23 cellular contexts compared by ENCODE assay signal in the genomic region with DNA sequence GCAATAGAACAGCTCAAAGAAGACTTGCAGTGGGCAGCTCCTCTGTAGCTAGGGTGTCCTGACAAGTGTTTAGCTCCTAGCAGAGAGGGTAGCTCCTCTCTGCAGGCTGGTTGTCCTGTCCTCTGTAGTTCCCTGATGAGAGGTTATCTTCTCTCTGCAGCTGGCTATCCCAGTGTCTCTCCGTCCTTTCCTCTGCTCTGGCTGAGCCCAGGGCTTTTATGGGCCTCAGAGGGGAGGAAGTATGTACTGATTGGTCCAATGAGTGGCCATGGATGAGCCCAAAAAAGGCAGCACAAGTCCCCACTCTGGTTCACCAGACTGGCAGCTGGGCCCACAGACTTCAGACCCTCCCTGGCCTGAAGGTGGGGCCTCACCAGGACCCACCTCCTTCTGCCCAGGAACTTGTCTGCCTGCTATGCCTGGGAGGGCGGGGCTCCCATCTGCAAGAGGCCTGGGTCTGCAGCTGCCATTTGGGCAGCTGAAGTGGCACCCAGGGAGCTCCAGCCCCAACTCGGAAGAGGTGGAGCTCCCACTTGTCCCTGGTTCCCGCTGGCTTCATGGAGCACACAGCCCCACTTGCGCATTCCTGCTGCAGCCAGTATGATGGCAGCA. TPM values are rescaled to one million over a fixed set of nuclear protein-coding genes. Genes with fewer than 3 reads are reported as not detected.
DNase-seq lines count a peak whose midpoint lies in the region; ATAC-seq and TF ChIP-seq lines count a peak whose summit lies in the region.
"Had no signal": no experiment of that assay in that cellular context is flagged by ENCODE, and none has a peak within 500 bp of the region (broad histone marks: within the 10 kb centered on the region; RNA-seq: fewer than 3 reads in every experiment).

No MANE protein-coding gene starts in this region.

- WGBS in endodermal cell (ENCODE audit: insufficient coverage in 1 of 2, insufficient read length in 1 of 2), 2 experiments: 86 to 94% methylated on average over 3 to 5 of the region's 5 CpGs
- WGBS in neuronal stem cell (ENCODE audit: extremely low coverage in 2 of 2, insufficient read length in 2 of 2, insufficient replicate concordance in 1 of 2), 2 donors: no CpG with 5 or more reads among the region's 5 CpGs
- 82% methylated on average over 5 of the region's 5 CpGs; no CpG with 5 or more reads in 1 of the 2 donors for WGBS in transverse colon (ENCODE audit: low coverage in 1 of 2), 2 donors

- no peaks in the 10 kb centered on the region for H3K9me3 Mint-ChIP-seq in WTC11
- H3K9me3 Mint-ChIP-seq in endodermal cell: no peaks in the 10 kb centered on the region
- H3K9me3 Mint-ChIP-seq: CD4-positive, alpha-beta T cell; CD8-positive, alpha-beta memory T cell had no signal

- H3K27me3 Mint-ChIP-seq in WTC11 (ENCODE audit: low read depth) (no peaks in the 10 kb centered on the region; the same call in 1 of the 2 replicates), endodermal cell (ENCODE audit: insufficient read depth) (no peaks in the 10 kb centered on the region)

- no peaks in the 10 kb centered on the region for H3K79me1 ChIP-seq in neuronal stem cell (ENCODE audit: low read depth, low read length)

- intact Hi-C loops in transverse colon (cut with DNase I; ENCODE audit: low total_unique reads): no loop called here

- no peaks in the 10 kb centered on the region for H3K4me1 ChIP-seq in endodermal cell (ENCODE audit: control insufficient read depth, insufficient read depth, low read length)
- peaks cover 0 to 2% of the 10 kb centered on the region in 2 donors for H3K4me1 ChIP-seq in neuronal stem cell (ENCODE audit: control insufficient read depth in 2 of 2, insufficient read depth in 1 of 2, low read depth in 1 of 2, low read length in 2 of 2)
- no peaks in the 10 kb centered on the region for H3K4me1 ChIP-seq in transverse colon
- H3K4me1 ChIP-seq: A549; BE2C; BLaER1 treated with 17β-estradiol and CSF1 and Interleukin-3, amounts not matched to agents 10 nM and 100 nM had no signal

- H3K4me3 ChIP-seq in H7 (ENCODE audit: insufficient read depth, low read depth, low read length) (no peak overlapping the region), endodermal cell (ENCODE audit: low read length) (no peak overlapping the region), neuronal stem cell (ENCODE audit: low read length in 2 of 2) (peak overlapping the region in 1 of 2 donors; percentile 36), transverse colon (no peak overlapping the region)
- H3K4me3 ChIP-seq: A549; BLaER1 treated with 17β-estradiol and CSF1 and Interleukin-3, amounts not matched to agents 10 nM and 100 nM; GM12878; GM23248 had no signal

- in situ Hi-C loops in transverse colon (cut with MboI; ENCODE audit: low pct_ligation_motif_present in 1 of 4, low pct_unique_long_range_greater_than_20kb in 1 of 4, low sequenced_read_pairs in 3 of 4): loop anchor here in 2 of 4 donors (25.0 kb wide), 1 partner anchor 586 kb away; no protein-coding TSS in a partner anchor

- no peak overlapping the region for H2BK15ac ChIP-seq in neuronal stem cell (ENCODE audit: low read length)

- H3K4me1 Mint-ChIP-seq in WTC11: peaks cover 5% of the 10 kb centered on the region
- H3K4me1 Mint-ChIP-seq in endodermal cell: no peaks in the 10 kb centered on the region
- H3K4me1 Mint-ChIP-seq: CD14-positive monocyte; CD8-positive, alpha-beta memory T cell had no signal

- H3K14ac ChIP-seq in neuronal stem cell (ENCODE audit: low read length): no peak overlapping the region

- no peak overlapping the region for H3K4ac ChIP-seq in neuronal stem cell (ENCODE audit: low read length)

- H3K36me3 ChIP-seq in H7 (replicated peaks; ENCODE audit: control insufficient read depth, insufficient read depth, low read length): no peaks in the 10 kb centered on the region
- no peaks in the 10 kb centered on the region for H3K36me3 ChIP-seq in endodermal cell (ENCODE audit: control insufficient read depth, insufficient read depth, low read length)
- H3K36me3 ChIP-seq in neuronal stem cell (replicated peaks in 1 of 2; ENCODE audit: control insufficient read depth in 2 of 2, insufficient read depth in 2 of 2, low read length in 2 of 2): no peaks in the 10 kb centered on the region
- H3K36me3 ChIP-seq in transverse colon: no peaks in the 10 kb centered on the region
- H3K36me3 ChIP-seq: BE2C had no signal

- ATAC-seq in WTC11: peak; percentile 90
- ATAC-seq: GM12878 had no signal

- TF ChIP-seq POLR2A in transverse colon (IDR thresholded peaks at IDR 0.05): no peak

- POLR2A ChIA-PET in WTC11 (lab: Charles Lee): interaction anchor here (0.6 kb wide), 1 partner anchor 253 kb away, joined by 3 read pairs; no protein-coding TSS in a partner anchor

- H4K8ac ChIP-seq in neuronal stem cell (ENCODE audit: low read depth, low read length): no peak overlapping the region

- H3K4me3 Mint-ChIP-seq in WTC11 (no peak overlapping the region), endodermal cell (no peak overlapping the region)
- H3K4me3 Mint-ChIP-seq: CD14-positive monocyte; CD4-positive, alpha-beta T cell; CD8-positive, alpha-beta memory T cell had no signal

- TF ChIP-seq CTCF in WTC11 (IDR thresholded peaks at IDR 0.05): no peak
- TF ChIP-seq CTCF in endodermal cell (conservative IDR thresholded peaks at IDR 0.05): no peak
- TF ChIP-seq CTCF in transverse colon (IDR thresholded peaks at IDR 0.05): no peak

- no peak for TF ChIP-seq EP300 in transverse colon (IDR thresholded peaks at IDR 0.05; ENCODE audit: low read depth)

- no peak overlapping the region for H4K91ac ChIP-seq in neuronal stem cell (ENCODE audit: low read depth, low read length, poor library complexity)

- peak; percentile 54 for DNase-seq in H7
- DNase-seq in WTC11 (ENCODE audit: low spot score): peak; percentile 32
- peak; percentile 72 for DNase-seq in endodermal cell
- no peak for DNase-seq in neuronal stem cell (ENCODE audit: low spot score)
- no peak for DNase-seq in stimulated activated CD8-positive, alpha-beta memory T cell treated with anti-CD3 and anti-CD28 coated beads, Interleukin-4, amount 100 ng/mL, for 48 hours
- DNase-seq in transverse colon: no peak
- no peak for DNase-seq in NCI-H2081 (lab: John Stamatoyannopoulos, UW)
- DNase-seq: 8988T; ACHN; AML-193; BE2C; CD4-positive, alpha-beta T cell; CD8-positive, alpha-beta memory T cell; DMS 273 treated with DMSO at 0.1 percent for 48 hours; DMS79; EL; GDM1; GM23248; HCEC 1CT had no signal

- peak overlapping the region; percentile 31 for H2BK12ac ChIP-seq in neuronal stem cell (ENCODE audit: low read length)

- no peak overlapping the region for H3K9ac ChIP-seq in endodermal cell (ENCODE audit: extremely low read depth, low read length, poor library complexity, severe bottlenecking)
- H3K9ac ChIP-seq in neuronal stem cell (ENCODE audit: low read depth, low read length, poor library complexity): peak overlapping the region; percentile 80
- H3K9ac ChIP-seq: BLaER1 treated with 17β-estradiol and CSF1 and Interleukin-3, amounts not matched to agents 10 nM and 100 nM; GM23248 had no signal

- peak overlapping the region; percentile 58 for H2AK5ac ChIP-seq in neuronal stem cell (ENCODE audit: low read depth, low read length)

- H3K36me3 Mint-ChIP-seq in WTC11 (no peaks in the 10 kb centered on the region), endodermal cell (ENCODE audit: low read depth) (no peaks in the 10 kb centered on the region)
- H3K36me3 Mint-ChIP-seq: CD14-positive monocyte; CD8-positive, alpha-beta memory T cell had no signal

- no peak overlapping the region for H2BK120ac ChIP-seq in neuronal stem cell (ENCODE audit: low read depth, low read length)

- no peak overlapping the region for H3K4me2 ChIP-seq in neuronal stem cell (ENCODE audit: insufficient read depth, low read length, poor library complexity, severe bottlenecking)
- H3K4me2 ChIP-seq: A549; BLaER1 treated with 17β-estradiol and CSF1 and Interleukin-3, amounts not matched to agents 10 nM and 100 nM had no signal

- CTCF ChIA-PET in WTC11 (lab: Charles Lee): interaction anchor here (0.6 to 1.9 kb wide), 7 partner anchors 9 to 260 kb away, joined by 3 to 15 read pairs (median 4); no protein-coding TSS in a partner anchor

- peak overlapping the region; percentile 72 for H2BK5ac ChIP-seq in neuronal stem cell (ENCODE audit: low read length)

- H3K27ac ChIP-seq in endodermal cell (ENCODE audit: low read depth, low read length) (no peak overlapping the region), neuronal stem cell (replicated peaks; ENCODE audit: low read length) (no peak overlapping the region), transverse colon (no peak overlapping the region)
- H3K27ac ChIP-seq: A549; BLaER1 treated with 17β-estradiol and CSF1 and Interleukin-3, amounts not matched to agents 10 nM and 100 nM; GM23248 had no signal

- no peaks in the 10 kb centered on the region for H3K27me3 ChIP-seq in H7 (ENCODE audit: control insufficient read depth, insufficient read depth, low read length)
- no peaks in the 10 kb centered on the region for H3K27me3 ChIP-seq in endodermal cell (ENCODE audit: control insufficient read depth, insufficient read depth, low read length, poor library complexity, severe bottlenecking)
- H3K27me3 ChIP-seq in neuronal stem cell (ENCODE audit: control insufficient read depth in 3 of 3, insufficient read depth in 3 of 3, low read depth in 1 of 3, low read length in 3 of 3): peaks cover 0 to 8% (median 0%) of the 10 kb centered on the region in 3 experiments
- peaks cover 5% of the 10 kb centered on the region for H3K27me3 ChIP-seq in transverse colon
- H3K27me3 ChIP-seq: BE2C; BLaER1 treated with 17β-estradiol and CSF1 and Interleukin-3, amounts not matched to agents 10 nM and 100 nM had no signal

- H3K9me3 ChIP-seq in endodermal cell (ENCODE audit: control insufficient read depth, low read length) (no peaks in the 10 kb centered on the region), neuronal stem cell (replicated peaks in 1 of 2; ENCODE audit: control insufficient read depth in 2 of 2, insufficient read depth in 1 of 2, low read depth in 1 of 2, low read length in 2 of 2) (no peaks in the 10 kb centered on the region), transverse colon (no peaks in the 10 kb centered on the region)
- H3K9me3 ChIP-seq: A549, BE2C had no signal

- no peak overlapping the region for H3K23ac ChIP-seq in neuronal stem cell (ENCODE audit: low read depth, low read length, poor library complexity)

- no peak overlapping the region for H2AFZ ChIP-seq in neuronal stem cell (ENCODE audit: low read length)
- H2AFZ ChIP-seq: GM23248 had no signal

- H3K27ac Mint-ChIP-seq in WTC11: no peak overlapping the region
- no peak overlapping the region for H3K27ac Mint-ChIP-seq in endodermal cell
- H3K27ac Mint-ChIP-seq: CD14-positive monocyte; CD4-positive, alpha-beta T cell; CD8-positive, alpha-beta memory T cell had no signal

- peak overlapping the region; percentile 73 for H3K18ac ChIP-seq in neuronal stem cell (ENCODE audit: low read length)

TF ChIP-seq in WTC11, 78 proteins besides CTCF, POLR2A, EP300 and RAD21 (continues in another document):
- no peak for TF ChIP-seq ZNF317 (CRISPR knock-in tag; IDR thresholded peaks at IDR 0.05; ENCODE audit: borderline replicate concordance, low read depth)

RNA-seq across cellular contexts. Expression of a gene that starts 27.2 kb away (rescaled TPM):
- total RNA-seq in H7 (2014; rRNA removed; shearing (Covaris generic)): 9.9 and 14.3 TPM in 2 replicates
- total RNA-seq in WTC11 (2021): 8.5 to 8.9 TPM (median 8.8 TPM) in 3 replicates
- total RNA-seq in endodermal cell: 1 to 10 TPM; 3.4 to 5.1 TPM
- 47.0 TPM for polyA plus RNA-seq in endodermal cell (2013, experiment 1 of 2)
- 48.5 TPM for polyA plus RNA-seq in endodermal cell (2013, experiment 2 of 2)
- 21.0 TPM for polyA plus RNA-seq in neuronal stem cell (2013, experiment 1 of 2)
- 20.8 TPM for polyA plus RNA-seq in neuronal stem cell (2013, experiment 2 of 2)
- 10 to 100 TPM in 1 of 4 donors, 1 to 10 TPM in 1, under 1 TPM in 1, not detected in 1; 0.68 to 14.9 (median 1.7) TPM for total RNA-seq in transverse colon
- polyA plus RNA-seq: CD8-positive, alpha-beta memory T cell had no signal

Comparison
In these comparisons a context has a peak if more than half of its experiments do, and no peak if none do; other contexts are left out.
1. DNase-seq: peak in H7 (single experiment), WTC11 (single experiment) and endodermal cell (single experiment); none in neuronal stem cell (single experiment), stimulated activated CD8-positive, alpha-beta memory T cell treated with anti-CD3 and anti-CD28 coated beads, Interleukin-4, amount 100 ng/mL, for 48 hours (single experiment), transverse colon (single experiment) and NCI-H2081 (0 of 2).